12 cellular contexts compared by ENCODE assay signal in genomic region chr5:72441861-72442540, GRCh38.
DNase-seq lines count a peak whose midpoint lies in the region; ATAC-seq, FAIRE-seq and TF ChIP-seq lines count a peak whose summit lies in the region.
"Had no signal": no experiment of that assay in that cellular context is flagged by ENCODE, and none has a peak within 500 bp of the region (broad histone marks: within the 10 kb centered on the region; RNA-seq: fewer than 3 reads in every experiment).

No MANE protein-coding gene starts in this region.

- DNase-seq in GM19239 (ENCODE audit: insufficient read length, low spot score) (no peak), SW480 (ENCODE audit: low spot score) (peak; percentile 16), fibroblast of mammary gland (ENCODE audit: low read depth) (peak; percentile 98), NCI-H2081 (lab: John Stamatoyannopoulos, UW) (no peak)
- DNase-seq in activated CD8-positive, alpha-beta memory T cell treated with anti-CD3 and anti-CD28 coated beads, Interleukin-2, amount 50 U/mL, for 4 hours, result no peak
- DNase-seq: activated CD4-positive, alpha-beta T cell treated with anti-CD3 and anti-CD28 coated beads, Interleukin-2, amount 50 U/mL, for 48 hours; retina had no signal

- H3K27me3 ChIP-seq in skeletal muscle tissue (ENCODE audit: control insufficient read depth in 3 of 3, insufficient read depth in 3 of 3, low read length in 3 of 3), result no peaks in the 10 kb centered on the region

- H3K9ac ChIP-seq in skeletal muscle tissue (ENCODE audit: low read depth in 1 of 3, low read length in 3 of 3), result peak overlapping the region in 2 of 3 donors; percentile 1 to 7

- H3K27ac ChIP-seq in skeletal muscle tissue (ENCODE audit: low read depth, low read length), result peak overlapping the region; percentile 63

- H3K9me3 ChIP-seq in skeletal muscle tissue (ENCODE audit: control insufficient read depth in 3 of 3, low read length in 3 of 3), result no peaks in the 10 kb centered on the region

- H3K36me3 ChIP-seq in skeletal muscle tissue (ENCODE audit: control insufficient read depth in 3 of 3, insufficient read depth in 3 of 3, low read length in 3 of 3), result no peaks in the 10 kb centered on the region

- H3K4me3 ChIP-seq in fibroblast of mammary gland (ENCODE audit: control insufficient read depth, low read depth, low read length), result no peak overlapping the region
- H3K4me3 ChIP-seq in skeletal muscle tissue (ENCODE audit: low read length in 3 of 3), result peak overlapping the region in 2 of 3 donors; percentile 25 to 38

- FAIRE-seq in GM19239 (lab: Jason Lieb, UNC), result peak; percentile 66
- FAIRE-seq: colon, G401.6 had no signal

- TF ChIP-seq CTCF in fibroblast of mammary gland (conservative IDR thresholded peaks at IDR 0.05; ENCODE audit: control insufficient read depth, insufficient read depth, low read depth, low read length), result no peak

- no peak for ATAC-seq in HG03280 (IDR thresholded peaks at IDR 0.05; ENCODE audit: unreplicated experiment)
- ATAC-seq in HG02571 (IDR thresholded peaks at IDR 0.05; ENCODE audit: unreplicated experiment), result no peak

- H3K4me1 ChIP-seq in skeletal muscle tissue (ENCODE audit: control insufficient read depth in 3 of 3, insufficient read depth in 3 of 3, low read length in 3 of 3), result peaks cover 36 to 41% (median 37%) of the 10 kb centered on the region in 3 donors

Comparison
In these comparisons a context has a peak if more than half of its experiments do, and no peak if none do; other contexts are left out.
1. DNase-seq: peak in SW480 (single experiment) and fibroblast of mammary gland (single experiment); none in GM19239 (single experiment), activated CD8-positive, alpha-beta memory T cell treated with anti-CD3 and anti-CD28 coated beads, Interleukin-2, amount 50 U/mL, for 4 hours (single experiment) and NCI-H2081 (0 of 2).